In the genomic region with DNA sequence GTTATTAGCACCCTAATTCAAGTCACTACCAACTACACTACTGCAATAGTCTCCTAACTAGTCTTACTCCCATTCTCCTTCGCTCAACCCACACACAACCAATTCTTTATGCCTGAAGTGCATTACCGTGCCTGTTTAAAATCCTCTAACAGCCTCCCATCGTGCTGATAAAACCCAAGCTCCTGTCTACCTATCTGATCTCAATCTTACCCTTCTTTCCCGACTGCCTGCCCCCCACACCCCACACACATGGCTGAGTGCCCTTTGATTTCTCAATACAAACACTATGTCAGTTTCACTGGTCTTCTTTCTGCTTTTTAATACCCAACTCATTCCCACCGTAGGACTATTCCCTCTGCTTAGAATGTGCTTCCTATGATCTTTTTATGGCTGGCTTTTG, we compare ENCODE assay signal across 18 cellular contexts. TPM values are rescaled to one million over a fixed set of nuclear protein-coding genes. Genes with fewer than 3 reads are reported as not detected.
DNase-seq lines count a peak whose midpoint lies in the region; ATAC-seq, FAIRE-seq and TF ChIP-seq lines count a peak whose summit lies in the region.
"Had no signal": no experiment of that assay in that cellular context is flagged by ENCODE, and none has a peak within 500 bp of the region (broad histone marks: within the 10 kb centered on the region; RNA-seq: fewer than 3 reads in every experiment).

No MANE protein-coding gene starts in this region.

- DNase-seq in CD14-positive monocyte (ENCODE audit: low spot score): no peak
- no peak for DNase-seq in GM23338 (ENCODE audit: low spot score)
- no peak for DNase-seq in GM12878 (ENCODE audit: low read depth, low spot score)
- DNase-seq in naive thymus-derived CD4-positive, alpha-beta T cell: no peak
- no peak for DNase-seq in stimulated activated CD4-positive, alpha-beta T cell treated with anti-CD3 and anti-CD28 coated beads, Interleukin-15, amount 100 ng/mL, for 24 hours
- DNase-seq in GOT3 (lab: John Stamatoyannopoulos, UW): no peak
- DNase-seq: activated CD4-positive, alpha-beta memory T cell treated with anti-CD3 and anti-CD28 coated beads for 36 hours; islet precursor cell; lower lobe of right lung; NCI-H1105; NCI-H2029; NCI-H2227 treated with DMSO at 0.1 percent for 48 hours; NCI-H774 had no signal

- H3K36me3 Mint-ChIP-seq in CD14-positive monocyte: peaks cover 9 to 15% of the 10 kb centered on the region in 2 donors
- no peaks in the 10 kb centered on the region for H3K36me3 Mint-ChIP-seq in GM23338 (ENCODE audit: low read depth)
- H3K36me3 Mint-ChIP-seq in naive thymus-derived CD4-positive, alpha-beta T cell: peaks cover 0 to 12% (median 4%) of the 10 kb centered on the region in 5 donors

- H3K27ac Mint-ChIP-seq in CD14-positive monocyte: peak overlapping the region; percentile 1 to 60 (median 17)
- H3K27ac Mint-ChIP-seq in GM23338: 0 out of 2 replicates have a peak overlapping the region, but pooled peaks have one; percentile 1
- peak overlapping the region in 7 of 9 donors; percentile 1 to 55 (median 29) for H3K27ac Mint-ChIP-seq in naive thymus-derived CD4-positive, alpha-beta T cell
- H3K27ac Mint-ChIP-seq: activated CD4-positive, alpha-beta memory T cell treated with anti-CD3 and anti-CD28 coated beads for 36 hours; dendritic cell treated with granulocyte-macrophage colony-stimulating factor and Interleukin-4, amounts not matched to agents 40 ng/mL and 50 ng/mL, for 4 days had no signal

- no peak overlapping the region for H3K4me2 ChIP-seq in GM23338
- no peak overlapping the region for H3K4me2 ChIP-seq in GM12878 (ENCODE audit: control insufficient read depth, insufficient read depth)

- SMC1A ChIA-PET in GM12878 (lab: Charles Lee; ENCODE audit: uncharacterized antibody, unreplicated experiment): interaction anchor here (1.5 to 10.4 kb wide), 3 partner anchors 12 to 45 kb away, joined by 3 to 131 read pairs (median 108); no protein-coding TSS in a partner anchor

- no peak for TF ChIP-seq RAD21 in GM12878 (IDR thresholded peaks at IDR 0.05; ENCODE audit: insufficient read depth, low read depth, low read length)

- no peak overlapping the region for H2AFZ ChIP-seq in GM23338
- H2AFZ ChIP-seq in GM12878 (ENCODE audit: control insufficient read depth, low read depth, low read length): no peak overlapping the region

- TF ChIP-seq CTCF in CD14-positive monocyte (IDR thresholded peaks at IDR 0.05) (no peak), GM23338 (conservative IDR thresholded peaks at IDR 0.05; ENCODE audit: low read depth in 2 of 2) (no peak), GM12878 (IDR thresholded peaks at IDR 0.05 in 2 of 3, conservative IDR thresholded peaks at IDR 0.05 in 1 of 3; ENCODE audit: control insufficient read depth in 2 of 3, extremely low read depth in 1 of 3, insufficient read depth in 1 of 3, low read depth in 3 of 3, low read length in 3 of 3) (no peak)

- WGBS in GM12878 (ENCODE audit: insufficient coverage, insufficient replicate concordance, low lambda C conversion rate, missing lambda C conversion rate): 96% methylated on average over 5 of the region's 5 CpGs

- no peak overlapping the region for H3K9ac ChIP-seq in GM12878 (ENCODE audit: control insufficient read depth, insufficient read depth, low read length)

- H3K27ac ChIP-seq in GM23338 (ENCODE audit: low read depth) (no peak overlapping the region), GM12878 (ENCODE audit: control insufficient read depth, insufficient read depth) (peak overlapping the region; percentile 40; the same call in 1 of the 2 replicates)
- H3K27ac ChIP-seq in naive thymus-derived CD4-positive, alpha-beta T cell (ENCODE audit: low read depth, low read length): no peak overlapping the region
- H3K27ac ChIP-seq: C4-2B, lower lobe of right lung, suprapubic skin had no signal

- H3K9me3 Mint-ChIP-seq in CD14-positive monocyte: peaks cover 0 to 2% (median 0%) of the 10 kb centered on the region in 7 donors
- H3K9me3 Mint-ChIP-seq in GM23338: no peaks in the 10 kb centered on the region
- no peaks in the 10 kb centered on the region for H3K9me3 Mint-ChIP-seq in naive thymus-derived CD4-positive, alpha-beta T cell
- H3K9me3 Mint-ChIP-seq: activated CD4-positive, alpha-beta memory T cell treated with anti-CD3 and anti-CD28 coated beads for 36 hours; dendritic cell treated with granulocyte-macrophage colony-stimulating factor and Interleukin-4, amounts not matched to agents 40 ng/mL and 50 ng/mL, for 4 days had no signal

- in situ Hi-C loops in GM12878 (cut with MboI): no loop called here

- H3K79me2 ChIP-seq in GM23338 (replicated peaks; ENCODE audit: insufficient read depth): peaks cover 50% of the 10 kb centered on the region
- peaks cover 55% of the 10 kb centered on the region for H3K79me2 ChIP-seq in GM12878 (ENCODE audit: control insufficient read depth, insufficient read depth, low read length)

- H3K27me3 Mint-ChIP-seq in CD14-positive monocyte (ENCODE audit: low read depth in 3 of 3) (no peaks in the 10 kb centered on the region), GM23338 (ENCODE audit: insufficient read depth, low read depth, poor library complexity) (peaks cover 2% of the 10 kb centered on the region)
- no peaks in the 10 kb centered on the region for H3K27me3 Mint-ChIP-seq in naive thymus-derived CD4-positive, alpha-beta T cell
- H3K27me3 Mint-ChIP-seq: activated CD4-positive, alpha-beta memory T cell treated with anti-CD3 and anti-CD28 coated beads for 36 hours; dendritic cell treated with granulocyte-macrophage colony-stimulating factor and Interleukin-4, amounts not matched to agents 40 ng/mL and 50 ng/mL, for 4 days had no signal

- TF ChIP-seq POLR2A in GM12878 (IDR thresholded peaks at IDR 0.05; ENCODE audit: low read depth, low read length): no peak

- ATAC-seq in GM23338 (no peak), GM12878 (no peak), HG03354 (IDR thresholded peaks at IDR 0.05; ENCODE audit: poor library complexity, severe bottlenecking, unreplicated experiment) (no peak)
- ATAC-seq in naive thymus-derived CD4-positive, alpha-beta T cell: no peak

- H3K4me3 ChIP-seq in GM23338 (no peak overlapping the region), GM12878 (no peak overlapping the region)
- no peak overlapping the region for H3K4me3 ChIP-seq in naive thymus-derived CD4-positive, alpha-beta T cell (ENCODE audit: low read length)
- H3K4me3 ChIP-seq: lower lobe of right lung, suprapubic skin had no signal

- H3K4me3 Mint-ChIP-seq in CD14-positive monocyte (no peak overlapping the region), GM23338 (no peak overlapping the region)
- no peak overlapping the region for H3K4me3 Mint-ChIP-seq in naive thymus-derived CD4-positive, alpha-beta T cell
- H3K4me3 Mint-ChIP-seq: activated CD4-positive, alpha-beta memory T cell treated with anti-CD3 and anti-CD28 coated beads for 36 hours; dendritic cell treated with granulocyte-macrophage colony-stimulating factor and Interleukin-4, amounts not matched to agents 40 ng/mL and 50 ng/mL, for 4 days had no signal

- RAD21 ChIA-PET in GM12878 (lab: Charles Lee; ENCODE audit: unreplicated experiment): interaction anchor here (8.4 kb wide), 1 partner anchor 10 kb away, joined by 81 read pairs; no protein-coding TSS in a partner anchor

- H3K9me2 ChIP-seq in GM23338 (ENCODE audit: insufficient read depth): no peaks in the 10 kb centered on the region

- H4K20me1 ChIP-seq in GM23338 (replicated peaks; ENCODE audit: insufficient read depth): peaks cover 9% of the 10 kb centered on the region
- H4K20me1 ChIP-seq in GM12878 (ENCODE audit: control insufficient read depth, insufficient read depth): no peaks in the 10 kb centered on the region

- H3F3A ChIP-seq in GM23338 (replicated peaks; ENCODE audit: low read depth): no peaks in the 10 kb centered on the region

- no peaks in the 10 kb centered on the region; the same call in 2 of the 3 replicates for H3K9me3 ChIP-seq in GM12878 (replicated peaks; ENCODE audit: control insufficient read depth, insufficient read depth, low read length)
- H3K9me3 ChIP-seq in naive thymus-derived CD4-positive, alpha-beta T cell (ENCODE audit: control insufficient read depth in 2 of 3, low read length in 3 of 3): no peaks in the 10 kb centered on the region
- H3K9me3 ChIP-seq: lower lobe of right lung, suprapubic skin had no signal

- CTCF ChIA-PET in GM12878 (lab: Yijun Ruan, JAX): interaction anchor here (1.1 to 4.6 kb wide), 2 partner anchors 12 to 45 kb away, joined by 3 to 26 read pairs; no protein-coding TSS in a partner anchor
- CTCF ChIA-PET in naive thymus-derived CD4-positive, alpha-beta T cell (lab: Charles Lee): no interaction called here

- H3K36me3 ChIP-seq in GM23338 (ENCODE audit: insufficient read depth) (no peaks in the 10 kb centered on the region), GM12878 (ENCODE audit: control insufficient read depth in 2 of 2, insufficient read depth in 2 of 2, low read length in 1 of 2) (peaks cover 0 to 4% of the 10 kb centered on the region in 2 experiments; a peak in 1 of 4 replicates)
- H3K36me3 ChIP-seq in naive thymus-derived CD4-positive, alpha-beta T cell (ENCODE audit: control insufficient read depth in 2 of 3, insufficient read depth in 3 of 3, low read length in 3 of 3): no peaks in the 10 kb centered on the region
- H3K36me3 ChIP-seq: lower lobe of right lung had no signal

- BruUV-seq in GM12878 (replicated peaks; lab: Mats Ljungman, UMichigan): no TSS peak

- intact Hi-C loops in CD14-positive monocyte (cut with micrococcal nuclease) (no loop called here), GM12878 (cut with micrococcal nuclease; ENCODE audit: unreplicated experiment) (no loop called here)
- intact Hi-C loops in naive thymus-derived CD4-positive, alpha-beta T cell (cut with micrococcal nuclease): no loop called here

- H3K27me3 ChIP-seq in GM23338 (ENCODE audit: insufficient read depth) (no peaks in the 10 kb centered on the region), GM12878 (replicated peaks in 1 of 2; ENCODE audit: control insufficient read depth in 2 of 2, insufficient read depth in 2 of 2, low read length in 1 of 2) (no peaks in the 10 kb centered on the region)
- H3K27me3 ChIP-seq in naive thymus-derived CD4-positive, alpha-beta T cell (ENCODE audit: control insufficient read depth in 2 of 2, insufficient read depth in 2 of 2, low read length in 2 of 2): no peaks in the 10 kb centered on the region
- H3K27me3 ChIP-seq: suprapubic skin had no signal

- H3K4me1 ChIP-seq in GM23338 (ENCODE audit: insufficient read depth): no peaks in the 10 kb centered on the region
- peaks cover 43% of the 10 kb centered on the region for H3K4me1 ChIP-seq in GM12878 (ENCODE audit: control insufficient read depth, insufficient read depth, low read length)
- H3K4me1 ChIP-seq in naive thymus-derived CD4-positive, alpha-beta T cell (ENCODE audit: control insufficient read depth in 2 of 2, insufficient read depth in 2 of 2, low read length in 2 of 2): peaks cover 0 to 8% of the 10 kb centered on the region in 2 donors

- POLR2A ChIA-PET in GM12878 (lab: Charles Lee): no interaction called here
- POLR2A ChIA-PET in naive thymus-derived CD4-positive, alpha-beta T cell (lab: Charles Lee): no interaction called here

- FAIRE-seq in GM12878 (lab: Jason Lieb, UNC): no peak
- FAIRE-seq: endometrium had no signal

- peaks cover 47% of the 10 kb centered on the region for H3K4me1 Mint-ChIP-seq in CD14-positive monocyte
- H3K4me1 Mint-ChIP-seq in GM23338: no peaks in the 10 kb centered on the region; the same call in 2 of the 3 replicates
- peaks cover 22 to 73% (median 59%) of the 10 kb centered on the region in 7 donors for H3K4me1 Mint-ChIP-seq in naive thymus-derived CD4-positive, alpha-beta T cell

- no peak for TF ChIP-seq EP300 in GM12878 (IDR thresholded peaks at IDR 0.05; ENCODE audit: borderline replicate concordance in 1 of 2, control insufficient read depth in 1 of 2, low read depth in 2 of 2, low read length in 2 of 2)

RNA-seq across cellular contexts. Expression of gene SPPL3, which starts 59.9 kb away (rescaled TPM):
- 10 to 100 TPM; 14.5 to 18.6 TPM for polyA plus RNA-seq in CD14-positive monocyte
- total RNA-seq in GM23338 (2014; rRNA removed; shearing (Covaris generic)): 25.2 and 27.8 TPM in 2 replicates
- 10.9 and 12.7 TPM in 2 replicates for polyA plus RNA-seq in GM23338 (2016; fragmentation: Nextera tagmentation; extraction: Ambion mirVana)
- total RNA-seq in GM12878 (2013; cell fraction: nucleolus; rRNA removed): 42.1 and 48.7 TPM in 2 replicates
- 6.8 and 6.9 TPM in 2 replicates for total RNA-seq in GM12878 (2014; rRNA removed)
- total RNA-seq in GM12878 (2014; rRNA removed; fragmentation: Illumina TruSeq; extraction: Trizol): 8.3 and 10.1 TPM in 2 replicates
- total RNA-seq in GM12878 (2021): 33.0 and 38.2 TPM in 2 replicates
- polyA plus RNA-seq in GM12878 (2011; ENCODE audit: low read depth): 7.3 TPM
- polyA plus RNA-seq in GM12878 (2011; rRNA removed): 20.3 and 20.4 TPM in 2 replicates
- 16.1 and 19.6 TPM in 2 replicates for polyA plus RNA-seq in GM12878 (2011; cell fraction: cytosol; rRNA removed)
- polyA plus RNA-seq in GM12878 (2011; cell fraction: nucleus; rRNA removed): 17.6 and 23.0 TPM in 2 replicates
- 13.7 and 22.4 TPM in 2 replicates for polyA plus RNA-seq in GM12878 (2012)
- 45.5 and 48.7 TPM in 2 replicates for polyA plus RNA-seq in GM12878 (2014; fragmentation: Illumina TruSeq; extraction: Trizol)
- 1 to 10 TPM; 5.7 to 8.3 TPM for polyA plus RNA-seq in GM12878 (2014; fragmentation: Nextera tagmentation; extraction: Ambion mirVana)
- 11.7 and 15.2 TPM in 2 replicates for polyA plus RNA-seq in GM12878 (2014; rRNA removed)
- polyA plus RNA-seq in GM12878 (2016; fragmentation: Nextera tagmentation; extraction: Ambion mirVana): 10 to 100 TPM in 1 of 2 experiments, 1 to 10 TPM in 1; 4.3 to 18.3 TPM
- polyA minus RNA-seq in GM12878 (2011; rRNA and poly(A)+ RNA removed): 39.9 and 55.2 TPM in 2 replicates
- polyA minus RNA-seq in GM12878 (2011; cell fraction: cytosol; rRNA and poly(A)+ RNA removed): 19.5 and 23.7 TPM in 2 replicates
- polyA minus RNA-seq in GM12878 (2011; cell fraction: nucleus; rRNA and poly(A)+ RNA removed): 13.8 and 20.2 TPM in 2 replicates
- 10 to 100 TPM; 34.9 to 51.8 (median 48.2) TPM for total RNA-seq in naive thymus-derived CD4-positive, alpha-beta T cell
- polyA plus RNA-seq in naive thymus-derived CD4-positive, alpha-beta T cell: 10 to 100 TPM; 22.8 to 24.7 TPM
